Comparison of ENCODE assay signal across 1 cellular context in the genomic region with DNA sequence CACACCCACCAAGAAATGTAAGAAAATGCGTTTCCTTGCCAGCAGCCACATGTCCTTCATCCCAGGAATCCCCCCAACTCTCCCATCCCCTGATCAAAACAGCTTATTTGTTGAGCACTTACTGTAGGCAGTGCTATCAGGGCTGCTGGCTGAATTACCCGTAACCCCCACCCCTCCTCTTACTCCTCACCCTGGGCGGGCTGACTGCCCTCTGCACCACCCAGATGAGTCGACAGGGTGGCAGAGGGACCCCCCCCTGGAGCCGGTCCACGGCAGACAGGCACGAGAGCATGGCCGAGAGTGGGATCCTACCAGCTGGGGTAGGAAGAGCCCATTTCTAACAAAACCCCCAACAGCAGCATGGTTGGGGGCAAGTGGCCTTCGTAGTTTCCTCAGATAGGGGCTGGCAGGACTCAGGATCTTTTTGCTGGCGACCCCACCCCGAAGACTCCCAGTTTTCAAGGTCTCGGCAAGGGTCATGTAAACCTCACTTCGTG.
TF ChIP-seq lines count a peak whose summit lies in the region.

No MANE protein-coding gene starts in this region.

TF ChIP-seq in HEK293, 187 proteins besides CTCF, POLR2A, EP300 and RAD21 (continued from another document):
- TF ChIP-seq, protein P1, sequence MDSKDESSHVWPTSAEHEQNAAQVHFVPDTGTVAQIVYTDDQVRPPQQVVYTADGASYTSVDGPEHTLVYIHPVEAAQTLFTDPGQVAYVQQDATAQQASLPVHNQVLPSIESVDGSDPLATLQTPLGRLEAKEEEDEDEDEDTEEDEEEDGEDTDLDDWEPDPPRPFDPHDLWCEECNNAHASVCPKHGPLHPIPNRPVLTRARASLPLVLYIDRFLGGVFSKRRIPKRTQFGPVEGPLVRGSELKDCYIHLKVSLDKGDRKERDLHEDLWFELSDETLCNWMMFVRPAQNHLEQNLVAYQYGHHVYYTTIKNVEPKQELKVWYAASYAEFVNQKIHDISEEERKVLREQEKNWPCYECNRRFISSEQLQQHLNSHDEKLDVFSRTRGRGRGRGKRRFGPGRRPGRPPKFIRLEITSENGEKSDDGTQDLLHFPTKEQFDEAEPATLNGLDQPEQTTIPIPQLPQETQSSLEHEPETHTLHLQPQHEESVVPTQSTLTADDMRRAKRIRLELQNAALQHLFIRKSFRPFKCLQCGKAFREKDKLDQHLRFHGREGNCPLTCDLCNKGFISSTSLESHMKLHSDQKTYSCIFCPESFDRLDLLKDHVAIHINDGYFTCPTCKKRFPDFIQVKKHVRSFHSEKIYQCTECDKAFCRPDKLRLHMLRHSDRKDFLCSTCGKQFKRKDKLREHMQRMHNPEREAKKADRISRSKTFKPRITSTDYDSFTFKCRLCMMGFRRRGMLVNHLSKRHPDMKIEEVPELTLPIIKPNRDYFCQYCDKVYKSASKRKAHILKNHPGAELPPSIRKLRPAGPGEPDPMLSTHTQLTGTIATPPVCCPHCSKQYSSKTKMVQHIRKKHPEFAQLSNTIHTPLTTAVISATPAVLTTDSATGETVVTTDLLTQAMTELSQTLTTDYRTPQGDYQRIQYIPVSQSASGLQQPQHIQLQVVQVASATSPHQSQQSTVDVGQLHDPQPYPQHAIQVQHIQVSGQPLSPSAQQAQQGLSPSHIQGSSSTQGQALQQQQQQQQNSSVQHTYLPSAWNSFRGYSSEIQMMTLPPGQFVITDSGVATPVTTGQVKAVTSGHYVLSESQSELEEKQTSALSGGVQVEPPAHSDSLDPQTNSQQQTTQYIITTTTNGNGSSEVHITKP (tag by site-specific recombination; IDR thresholded peaks at IDR 0.05) = peak; percentile 62; the same call in 1 of the 2 replicates
- TF ChIP-seq ZNF394 (tag by site-specific recombination; IDR thresholded peaks at IDR 0.05; ENCODE audit: borderline replicate concordance) (peak; percentile 41; the same call in 1 of the 2 replicates), ZNF391 (tag by site-specific recombination; IDR thresholded peaks at IDR 0.05; ENCODE audit: borderline replicate concordance, low read depth) (no peak), ZNF514 (tag by site-specific recombination; IDR thresholded peaks at IDR 0.05) (no peak), RBAK (tag by site-specific recombination; IDR thresholded peaks at IDR 0.05) (no peak), ZNF626 (tag by site-specific recombination; IDR thresholded peaks at IDR 0.05) (no peak), KLF9 (tag by site-specific recombination; IDR thresholded peaks at IDR 0.05; ENCODE audit: low read depth) (no peak), ZNF654 (tag by site-specific recombination; IDR thresholded peaks at IDR 0.05; ENCODE audit: low read depth) (no peak), ZNF76 (tag by site-specific recombination; IDR thresholded peaks at IDR 0.05; ENCODE audit: borderline replicate concordance, low read depth) (0 out of 2 replicates have a peak, but pooled peaks have one; percentile 19), ZBTB21 (tag by site-specific recombination; IDR thresholded peaks at IDR 0.05) (no peak), ZNF175 (tag by site-specific recombination; IDR thresholded peaks at IDR 0.05) (no peak), ZNF701 (tag by site-specific recombination; IDR thresholded peaks at IDR 0.05) (no peak)
